1 cellular context compared by ENCODE assay signal in the genomic region with DNA sequence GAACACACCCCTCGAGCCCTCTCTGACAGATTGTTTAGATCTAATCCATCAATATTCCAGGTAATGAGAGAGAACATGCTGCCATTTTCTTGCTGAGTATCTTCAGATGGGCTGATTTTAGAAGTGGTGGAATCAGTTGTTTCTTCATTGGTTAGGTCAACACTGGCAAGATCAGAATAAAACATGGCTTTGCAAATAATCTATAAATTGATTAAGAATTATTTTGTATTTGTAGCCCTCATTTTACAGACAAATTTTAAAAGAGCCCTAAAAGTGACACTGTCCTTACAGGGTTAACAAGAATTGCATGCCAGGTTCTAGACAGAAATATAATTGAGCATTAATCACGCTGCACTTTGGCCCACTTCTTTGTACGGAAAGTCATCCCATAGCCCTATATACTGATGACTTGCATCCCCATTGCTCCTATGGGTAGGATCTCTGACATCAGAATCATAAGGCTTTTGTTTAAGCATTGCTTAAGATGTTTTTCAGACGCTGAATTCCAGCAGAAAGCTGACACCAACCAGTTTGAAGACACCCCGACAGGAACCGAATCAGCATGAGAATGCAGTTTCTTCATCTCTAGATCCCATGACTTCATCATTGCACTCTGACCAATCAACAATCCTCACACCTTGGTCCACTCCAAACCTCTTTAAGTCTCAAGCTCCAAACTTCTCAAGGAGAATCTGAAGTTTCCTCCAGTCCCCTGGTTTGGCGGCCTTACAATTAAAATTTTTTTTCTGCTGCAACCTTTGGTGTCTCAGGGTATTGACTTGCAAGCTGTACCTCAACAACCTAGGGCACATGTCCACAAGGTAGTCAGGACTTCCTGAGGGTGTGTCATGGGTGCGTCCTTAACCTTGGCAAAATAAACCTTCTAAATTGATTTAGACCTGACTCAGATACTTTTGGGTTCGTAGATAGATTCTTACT.
A peak's percentile ranks its signal among the peaks of the same experiment; 100 is the strongest.
TF ChIP-seq lines count a peak whose summit lies in the region.

No MANE protein-coding gene starts in this region.

TF ChIP-seq in K562, 482 proteins besides CTCF, POLR2A, EP300 and RAD21 (continued from another document and continues in another):
- no peak for TF ChIP-seq ARID3B (CRISPR knock-in tag; IDR thresholded peaks at IDR 0.05; ENCODE audit: borderline replicate concordance)
- peak; percentile 41; the same call in 1 of the 2 replicates for TF ChIP-seq ZNF644 (tag; IDR thresholded peaks at IDR 0.05; ENCODE audit: low read depth)
- TF ChIP-seq CTCFL (IDR thresholded peaks at IDR 0.05; ENCODE audit: borderline replicate concordance, insufficient read depth, low read depth, low read length, poor library complexity, severe bottlenecking) = no peak
- TF ChIP-seq, protein P1, sequence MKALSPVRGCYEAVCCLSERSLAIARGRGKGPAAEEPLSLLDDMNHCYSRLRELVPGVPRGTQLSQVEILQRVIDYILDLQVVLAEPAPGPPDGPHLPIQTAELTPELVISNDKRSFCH (CRISPR knock-in tag; IDR thresholded peaks at IDR 0.05) = no peak
- TF ChIP-seq, protein P1 (tag; IDR thresholded peaks at IDR 0.05) = no peak
- TF ChIP-seq POLR2AphosphoS5 (IDR thresholded peaks at IDR 0.05; ENCODE audit: control insufficient read depth, insufficient read depth, low read depth, low read length) = no peak
- no peak for TF ChIP-seq NFIC (IDR thresholded peaks at IDR 0.05)
- TF ChIP-seq, protein P2, sequence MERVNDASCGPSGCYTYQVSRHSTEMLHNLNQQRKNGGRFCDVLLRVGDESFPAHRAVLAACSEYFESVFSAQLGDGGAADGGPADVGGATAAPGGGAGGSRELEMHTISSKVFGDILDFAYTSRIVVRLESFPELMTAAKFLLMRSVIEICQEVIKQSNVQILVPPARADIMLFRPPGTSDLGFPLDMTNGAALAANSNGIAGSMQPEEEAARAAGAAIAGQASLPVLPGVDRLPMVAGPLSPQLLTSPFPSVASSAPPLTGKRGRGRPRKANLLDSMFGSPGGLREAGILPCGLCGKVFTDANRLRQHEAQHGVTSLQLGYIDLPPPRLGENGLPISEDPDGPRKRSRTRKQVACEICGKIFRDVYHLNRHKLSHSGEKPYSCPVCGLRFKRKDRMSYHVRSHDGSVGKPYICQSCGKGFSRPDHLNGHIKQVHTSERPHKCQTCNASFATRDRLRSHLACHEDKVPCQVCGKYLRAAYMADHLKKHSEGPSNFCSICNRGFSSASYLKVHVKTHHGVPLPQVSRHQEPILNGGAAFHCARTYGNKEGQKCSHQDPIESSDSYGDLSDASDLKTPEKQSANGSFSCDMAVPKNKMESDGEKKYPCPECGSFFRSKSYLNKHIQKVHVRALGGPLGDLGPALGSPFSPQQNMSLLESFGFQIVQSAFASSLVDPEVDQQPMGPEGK (CRISPR knock-in tag; IDR thresholded peaks at IDR 0.05; ENCODE audit: borderline replicate concordance) = no peak
- no peak for TF ChIP-seq ZNF655 (CRISPR knock-in tag; IDR thresholded peaks at IDR 0.05)
- TF ChIP-seq ZFP36 (IDR thresholded peaks at IDR 0.05; ENCODE audit: low read depth, low read length, partially characterized antibody) = no peak
- no peak for TF ChIP-seq PML (IDR thresholded peaks at IDR 0.05; ENCODE audit: low read length)
- TF ChIP-seq ZBTB17 (CRISPR knock-in tag; IDR thresholded peaks at IDR 0.05) = no peak
- TF ChIP-seq ZNF280B (CRISPR knock-in tag; IDR thresholded peaks at IDR 0.05) = no peak
- no peak for TF ChIP-seq HOXB6 (CRISPR knock-in tag; IDR thresholded peaks at IDR 0.05; ENCODE audit: borderline replicate concordance)
- TF ChIP-seq, protein P3, sequence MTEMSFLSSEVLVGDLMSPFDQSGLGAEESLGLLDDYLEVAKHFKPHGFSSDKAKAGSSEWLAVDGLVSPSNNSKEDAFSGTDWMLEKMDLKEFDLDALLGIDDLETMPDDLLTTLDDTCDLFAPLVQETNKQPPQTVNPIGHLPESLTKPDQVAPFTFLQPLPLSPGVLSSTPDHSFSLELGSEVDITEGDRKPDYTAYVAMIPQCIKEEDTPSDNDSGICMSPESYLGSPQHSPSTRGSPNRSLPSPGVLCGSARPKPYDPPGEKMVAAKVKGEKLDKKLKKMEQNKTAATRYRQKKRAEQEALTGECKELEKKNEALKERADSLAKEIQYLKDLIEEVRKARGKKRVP (CRISPR knock-in tag; IDR thresholded peaks at IDR 0.05) = no peak
- TF ChIP-seq, protein P4, sequence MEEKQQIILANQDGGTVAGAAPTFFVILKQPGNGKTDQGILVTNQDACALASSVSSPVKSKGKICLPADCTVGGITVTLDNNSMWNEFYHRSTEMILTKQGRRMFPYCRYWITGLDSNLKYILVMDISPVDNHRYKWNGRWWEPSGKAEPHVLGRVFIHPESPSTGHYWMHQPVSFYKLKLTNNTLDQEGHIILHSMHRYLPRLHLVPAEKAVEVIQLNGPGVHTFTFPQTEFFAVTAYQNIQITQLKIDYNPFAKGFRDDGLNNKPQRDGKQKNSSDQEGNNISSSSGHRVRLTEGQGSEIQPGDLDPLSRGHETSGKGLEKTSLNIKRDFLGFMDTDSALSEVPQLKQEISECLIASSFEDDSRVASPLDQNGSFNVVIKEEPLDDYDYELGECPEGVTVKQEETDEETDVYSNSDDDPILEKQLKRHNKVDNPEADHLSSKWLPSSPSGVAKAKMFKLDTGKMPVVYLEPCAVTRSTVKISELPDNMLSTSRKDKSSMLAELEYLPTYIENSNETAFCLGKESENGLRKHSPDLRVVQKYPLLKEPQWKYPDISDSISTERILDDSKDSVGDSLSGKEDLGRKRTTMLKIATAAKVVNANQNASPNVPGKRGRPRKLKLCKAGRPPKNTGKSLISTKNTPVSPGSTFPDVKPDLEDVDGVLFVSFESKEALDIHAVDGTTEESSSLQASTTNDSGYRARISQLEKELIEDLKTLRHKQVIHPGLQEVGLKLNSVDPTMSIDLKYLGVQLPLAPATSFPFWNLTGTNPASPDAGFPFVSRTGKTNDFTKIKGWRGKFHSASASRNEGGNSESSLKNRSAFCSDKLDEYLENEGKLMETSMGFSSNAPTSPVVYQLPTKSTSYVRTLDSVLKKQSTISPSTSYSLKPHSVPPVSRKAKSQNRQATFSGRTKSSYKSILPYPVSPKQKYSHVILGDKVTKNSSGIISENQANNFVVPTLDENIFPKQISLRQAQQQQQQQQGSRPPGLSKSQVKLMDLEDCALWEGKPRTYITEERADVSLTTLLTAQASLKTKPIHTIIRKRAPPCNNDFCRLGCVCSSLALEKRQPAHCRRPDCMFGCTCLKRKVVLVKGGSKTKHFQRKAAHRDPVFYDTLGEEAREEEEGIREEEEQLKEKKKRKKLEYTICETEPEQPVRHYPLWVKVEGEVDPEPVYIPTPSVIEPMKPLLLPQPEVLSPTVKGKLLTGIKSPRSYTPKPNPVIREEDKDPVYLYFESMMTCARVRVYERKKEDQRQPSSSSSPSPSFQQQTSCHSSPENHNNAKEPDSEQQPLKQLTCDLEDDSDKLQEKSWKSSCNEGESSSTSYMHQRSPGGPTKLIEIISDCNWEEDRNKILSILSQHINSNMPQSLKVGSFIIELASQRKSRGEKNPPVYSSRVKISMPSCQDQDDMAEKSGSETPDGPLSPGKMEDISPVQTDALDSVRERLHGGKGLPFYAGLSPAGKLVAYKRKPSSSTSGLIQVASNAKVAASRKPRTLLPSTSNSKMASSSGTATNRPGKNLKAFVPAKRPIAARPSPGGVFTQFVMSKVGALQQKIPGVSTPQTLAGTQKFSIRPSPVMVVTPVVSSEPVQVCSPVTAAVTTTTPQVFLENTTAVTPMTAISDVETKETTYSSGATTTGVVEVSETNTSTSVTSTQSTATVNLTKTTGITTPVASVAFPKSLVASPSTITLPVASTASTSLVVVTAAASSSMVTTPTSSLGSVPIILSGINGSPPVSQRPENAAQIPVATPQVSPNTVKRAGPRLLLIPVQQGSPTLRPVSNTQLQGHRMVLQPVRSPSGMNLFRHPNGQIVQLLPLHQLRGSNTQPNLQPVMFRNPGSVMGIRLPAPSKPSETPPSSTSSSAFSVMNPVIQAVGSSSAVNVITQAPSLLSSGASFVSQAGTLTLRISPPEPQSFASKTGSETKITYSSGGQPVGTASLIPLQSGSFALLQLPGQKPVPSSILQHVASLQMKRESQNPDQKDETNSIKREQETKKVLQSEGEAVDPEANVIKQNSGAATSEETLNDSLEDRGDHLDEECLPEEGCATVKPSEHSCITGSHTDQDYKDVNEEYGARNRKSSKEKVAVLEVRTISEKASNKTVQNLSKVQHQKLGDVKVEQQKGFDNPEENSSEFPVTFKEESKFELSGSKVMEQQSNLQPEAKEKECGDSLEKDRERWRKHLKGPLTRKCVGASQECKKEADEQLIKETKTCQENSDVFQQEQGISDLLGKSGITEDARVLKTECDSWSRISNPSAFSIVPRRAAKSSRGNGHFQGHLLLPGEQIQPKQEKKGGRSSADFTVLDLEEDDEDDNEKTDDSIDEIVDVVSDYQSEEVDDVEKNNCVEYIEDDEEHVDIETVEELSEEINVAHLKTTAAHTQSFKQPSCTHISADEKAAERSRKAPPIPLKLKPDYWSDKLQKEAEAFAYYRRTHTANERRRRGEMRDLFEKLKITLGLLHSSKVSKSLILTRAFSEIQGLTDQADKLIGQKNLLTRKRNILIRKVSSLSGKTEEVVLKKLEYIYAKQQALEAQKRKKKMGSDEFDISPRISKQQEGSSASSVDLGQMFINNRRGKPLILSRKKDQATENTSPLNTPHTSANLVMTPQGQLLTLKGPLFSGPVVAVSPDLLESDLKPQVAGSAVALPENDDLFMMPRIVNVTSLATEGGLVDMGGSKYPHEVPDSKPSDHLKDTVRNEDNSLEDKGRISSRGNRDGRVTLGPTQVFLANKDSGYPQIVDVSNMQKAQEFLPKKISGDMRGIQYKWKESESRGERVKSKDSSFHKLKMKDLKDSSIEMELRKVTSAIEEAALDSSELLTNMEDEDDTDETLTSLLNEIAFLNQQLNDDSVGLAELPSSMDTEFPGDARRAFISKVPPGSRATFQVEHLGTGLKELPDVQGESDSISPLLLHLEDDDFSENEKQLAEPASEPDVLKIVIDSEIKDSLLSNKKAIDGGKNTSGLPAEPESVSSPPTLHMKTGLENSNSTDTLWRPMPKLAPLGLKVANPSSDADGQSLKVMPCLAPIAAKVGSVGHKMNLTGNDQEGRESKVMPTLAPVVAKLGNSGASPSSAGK (IDR thresholded peaks at IDR 0.05) = peak; percentile 91
- no peak for TF ChIP-seq PTRF (tag; IDR thresholded peaks at IDR 0.05)
- no peak for TF ChIP-seq ZNF444 (CRISPR knock-in tag; IDR thresholded peaks at IDR 0.05)
- peak; percentile 97 for TF ChIP-seq ZNF316 (IDR thresholded peaks at IDR 0.05)
- no peak for TF ChIP-seq SMARCE1 (IDR thresholded peaks at IDR 0.05)
- no peak for TF ChIP-seq NONO (IDR thresholded peaks at IDR 0.05; ENCODE audit: low read depth in 2 of 2, low read length in 1 of 2)
